In the genomic region with DNA sequence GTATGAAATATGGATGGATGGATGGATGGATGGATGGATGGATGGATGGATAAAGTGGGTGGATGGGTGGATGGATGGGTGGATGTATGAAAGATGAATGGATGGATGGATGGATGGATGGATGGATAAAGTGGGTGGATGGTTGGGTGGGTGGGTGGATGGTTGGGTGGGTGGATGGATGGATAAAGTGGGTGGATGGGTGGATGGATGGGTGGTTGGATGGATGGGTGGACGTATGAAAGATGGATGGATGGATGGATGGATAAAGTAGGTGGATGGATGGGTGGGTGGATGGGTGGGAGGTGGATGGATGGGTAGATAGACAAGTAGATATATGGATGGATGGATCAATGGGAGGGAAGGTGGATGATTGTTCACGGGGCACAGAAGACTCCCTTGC, we compare ENCODE assay signal across 27 cellular contexts. TPM values are rescaled to one million over a fixed set of nuclear protein-coding genes. Genes with fewer than 3 reads are reported as not detected.
"Had no signal": no experiment of that assay in that cellular context is flagged by ENCODE, and none has a peak within 500 bp of the region (broad histone marks: within the 10 kb centered on the region; RNA-seq: fewer than 3 reads in every experiment).

No MANE protein-coding gene starts in this region.

- H3K27me3 ChIP-seq: testis, thyroid gland, upper lobe of left lung, uterus, vagina had no signal

- H3K27ac ChIP-seq: stomach, suprapubic skin, testis, thoracic aorta, thyroid gland, tibial artery, tibial nerve, transverse colon, upper lobe of left lung, upper lobe of right lung, uterus, vagina had no signal

- H3K9me3 ChIP-seq: stomach, suprapubic skin, testis, thoracic aorta, thyroid gland, tibial artery, tibial nerve, transverse colon, upper lobe of left lung, upper lobe of right lung, uterus, vagina had no signal

- ATAC-seq: stimulated activated effector memory CD8-positive, alpha-beta T cell treated with anti-CD3 and anti-CD28 coated beads, Interleukin-12 subunit alpha, Interleukin-12 subunit beta, amount 100 ng/mL, for 72 hours; stimulated activated memory B cell treated with anti-CD40 and anti-IgM and Interleukin-4, amounts not matched to agents 10 μg/mL and 1 μg/mL and 100 μg/mL, for 72 hours; stimulated activated naive B cell treated with anti-CD40 and anti-IgM and Interleukin-4, amounts not matched to agents 10 μg/mL and 1 μg/mL and 100 μg/mL, for 72 hours; stimulated activated naive CD8-positive, alpha-beta T cell treated with anti-CD3 and anti-CD28 coated beads, Interleukin-15, amount 100 ng/mL, for 72 hours; stimulated activated naive CD8-positive, alpha-beta T cell treated with anti-CD3 and anti-CD28 coated beads, Interleukin-15, Interleukin-2, amounts not matched to agents 100 U/mL and 50 U/mL, for 24 hours had no signal

- H3K36me3 ChIP-seq: stomach, suprapubic skin, thoracic aorta, thyroid gland, tibial artery, tibial nerve, transverse colon, upper lobe of left lung, upper lobe of right lung, uterus, vagina had no signal

- H3K4me1 ChIP-seq: stomach, suprapubic skin, testis, thyroid gland, tibial artery, tibial nerve, transverse colon, upper lobe of left lung, upper lobe of right lung, uterus, vagina had no signal

- H3K4me3 ChIP-seq: stomach, suprapubic skin, testis, thoracic aorta, thyroid gland, tibial artery, tibial nerve, transverse colon, upper lobe of left lung, upper lobe of right lung, uterus, vagina had no signal

- DNase-seq: stimulated activated CD4-positive, alpha-beta T cell treated with anti-CD3 and anti-CD28 coated beads, Interleukin-2, amount 100 ng/mL, for 48 hours; stimulated activated CD4-positive, alpha-beta T cell treated with anti-CD3 and anti-CD28 coated beads, Interleukin-4, amount 100 ng/mL, for 1 hour; stimulated activated CD4-positive, alpha-beta T cell treated with anti-CD3 and anti-CD28 coated beads, Interleukin-4, amount 100 ng/mL, for 24 hours; stimulated activated CD4-positive, alpha-beta T cell treated with anti-CD3 and anti-CD28 coated beads, Interleukin-4, amount 100 ng/mL, for 4 hours; stimulated activated CD8-positive, alpha-beta memory T cell treated with anti-CD3 and anti-CD28 coated beads, Interleukin-4, amount 100 ng/mL, for 48 hours; stimulated activated naive B cell treated with anti-CD40 and anti-IgM and Interleukin-4, amounts not matched to agents 10 μg/mL and 1 μg/mL and 100 μg/mL, for 72 hours; stimulated activated naive CD4-positive, alpha-beta T cell; stimulated activated naive CD4-positive, alpha-beta T cell treated with Interleukin-2 at 50 U/mL for 16 hours; stimulated activated naive CD8-positive, alpha-beta T cell treated with anti-CD3 and anti-CD28 coated beads, Interleukin-15, amount 100 ng/mL, for 72 hours; stimulated activated naive CD8-positive, alpha-beta T cell treated with anti-CD3 and anti-CD28 coated beads, Interleukin-15, Interleukin-2, amounts not matched to agents 100 U/mL and 50 U/mL, for 24 hours; stomach; substantia nigra; testis; thyroid gland; tibial artery; transverse colon; trophoblast cell; upper lobe of left lung; upper lobe of right lung; uterus had no signal

RNA-seq across cellular contexts. Expression of a gene that starts 19.0 kb away (rescaled TPM):
- total RNA-seq: suprapubic skin, thoracic aorta, tibial nerve, ureter, vagina had no signal
